Comparison of ENCODE assay signal across 8 cellular contexts in the genomic region with DNA sequence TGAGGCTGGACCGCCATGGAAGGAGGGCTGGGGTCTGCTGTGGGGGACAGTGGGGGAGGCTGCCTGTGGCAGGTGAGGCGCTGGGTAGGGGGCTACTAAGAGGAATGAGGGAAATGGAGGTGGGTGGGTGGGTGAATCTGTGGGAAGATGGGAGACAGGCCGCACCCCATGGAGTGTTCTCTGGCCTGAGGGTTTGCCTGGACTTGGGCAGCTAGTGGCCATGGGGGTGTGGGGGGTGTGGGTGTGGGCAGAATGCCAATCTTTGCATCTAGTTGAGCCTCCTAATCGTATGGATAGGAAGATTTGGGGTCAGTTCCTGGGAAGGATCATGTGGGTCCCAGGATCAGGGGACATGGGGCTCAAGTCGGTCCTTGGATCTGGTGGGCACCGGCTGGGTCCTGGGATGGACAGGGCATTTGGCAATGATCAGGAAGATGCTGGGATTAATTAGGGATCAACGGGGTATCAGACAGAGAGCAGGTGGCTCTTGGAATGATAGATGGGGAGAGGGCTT. TPM values are rescaled to one million over a fixed set of nuclear protein-coding genes. Genes with fewer than 3 reads are reported as not detected.
A peak's percentile ranks its signal among the peaks of the same experiment; 100 is the strongest.
DNase-seq lines count a peak whose midpoint lies in the region; ATAC-seq and TF ChIP-seq lines count a peak whose summit lies in the region.

No MANE protein-coding gene starts in this region.

- H3K36me3 ChIP-seq in esophagus squamous epithelium (peaks cover 0 to 25% (median 5%) of the 10 kb centered on the region in 3 donors), psoas muscle (ENCODE audit: insufficient read depth in 1 of 2, low read depth in 1 of 2) (peaks cover 0 to 4% of the 10 kb centered on the region in 2 donors)

- ATAC-seq in psoas muscle (no peak), GM19395 (IDR thresholded peaks at IDR 0.05; ENCODE audit: unreplicated experiment) (no peak)

- H3K27me3 ChIP-seq in esophagus squamous epithelium: no peaks in the 10 kb centered on the region
- H3K27me3 ChIP-seq in psoas muscle (ENCODE audit: insufficient read depth in 3 of 3, low read length in 2 of 3): no peaks in the 10 kb centered on the region

- H3K27ac ChIP-seq in RWPE1: peak overlapping the region; percentile 82
- peak overlapping the region; percentile 84 to 92 (median 89) for H3K27ac ChIP-seq in esophagus squamous epithelium
- H3K27ac ChIP-seq in psoas muscle: peak overlapping the region; percentile 37

- peak overlapping the region; percentile 62 to 83 (median 66) for H3K4me3 ChIP-seq in esophagus squamous epithelium
- peak overlapping the region; percentile 65 for H3K4me3 ChIP-seq in psoas muscle

- H3K9me3 ChIP-seq in esophagus squamous epithelium: no peaks in the 10 kb centered on the region
- no peaks in the 10 kb centered on the region for H3K9me3 ChIP-seq in psoas muscle

- H3K4me1 ChIP-seq in esophagus squamous epithelium: peaks cover 14 to 36% (median 14%) of the 10 kb centered on the region in 3 donors
- peaks cover 8% of the 10 kb centered on the region for H3K4me1 ChIP-seq in psoas muscle

- TF ChIP-seq CTCF in RWPE1 (conservative IDR thresholded peaks at IDR 0.05; ENCODE audit: low read depth) (no peak), esophagus squamous epithelium (IDR thresholded peaks at IDR 0.05) (no peak), psoas muscle (IDR thresholded peaks at IDR 0.05) (no peak)

- 23 to 24% methylated on average over 7 of the region's 7 CpGs for WGBS in esophagus squamous epithelium, 2 donors
- 39 to 46% (median 45%) methylated on average over 7 of the region's 7 CpGs for WGBS in psoas muscle, 3 donors

- no peak for TF ChIP-seq POLR2A in esophagus squamous epithelium (IDR thresholded peaks at IDR 0.05)

- POLR2A ChIA-PET in RWPE1 (lab: Yijun Ruan, JAX; ENCODE audit: low non-redundant PET): interaction anchor here (1.1 kb wide), 2 partner anchors 17 to 39 kb away, joined by 3 to 4 read pairs; no protein-coding TSS in a partner anchor

- CTCF ChIA-PET in RWPE1 (lab: Yijun Ruan, JAX): interaction anchor here (0.6 to 2.5 kb wide), 4 partner anchors 10 to 200 kb away, joined by 3 to 16 read pairs (median 4); a partner anchor contains a TSS

- DNase-seq in GM03348 (ENCODE audit: low spot score) (peak; percentile 25), RWPE1 (ENCODE audit: low spot score) (peak; percentile 45), esophagus squamous epithelium (lab: John Stamatoyannopoulos, UW) (no peak), psoas muscle (no peak), iPS-NIHi7 (ENCODE audit: extremely low spot score) (no peak), NCI-H446 (lab: John Stamatoyannopoulos, UW) (no peak), SW 1271 (lab: John Stamatoyannopoulos, UW) (no peak)

- intact Hi-C loops in esophagus squamous epithelium (cut with DNase I) (no loop called here), psoas muscle (cut with DNase I) (loop anchor here in 1 of 2 donors (10.0 kb wide), 1 partner anchor 221 kb away; a partner anchor contains a TSS)

RNA-seq across cellular contexts. Expression of a gene that starts 0.5 kb away (rescaled TPM):
- total RNA-seq in esophagus squamous epithelium (10 to 100 TPM; 51.5 to 99.4 (median 77.1) TPM), psoas muscle (1 to 10 TPM; 4.5 to 7.2 (median 5.0) TPM)
- 10 to 100 TPM in 2 of 3 donors, 1 to 10 TPM in 1; 9.7 to 18.5 (median 12.4) TPM for polyA plus RNA-seq in psoas muscle

RNA-seq across cellular contexts. Expression of a gene that starts 21.1 kb away (rescaled TPM):
- total RNA-seq in esophagus squamous epithelium (1 to 10 TPM; 2.3 to 6.2 (median 3.2) TPM), psoas muscle (1 to 10 TPM; 2.6 to 5.0 (median 3.4) TPM)
- 1 to 10 TPM; 2.9 to 4.4 (median 3.1) TPM for polyA plus RNA-seq in psoas muscle

RNA-seq across cellular contexts. Expression of a gene that starts 34.4 kb away (rescaled TPM):
- 100 to 1,000 TPM in 3 of 4 donors, 10 to 100 TPM in 1; 83.5 to 253 (median 215) TPM for total RNA-seq in esophagus squamous epithelium
- total RNA-seq in psoas muscle: 100 to 1,000 TPM; 171 to 283 (median 203) TPM
- 100 to 1,000 TPM; 141 to 244 (median 230) TPM for polyA plus RNA-seq in psoas muscle

RNA-seq across cellular contexts. Expression of a gene that starts 48.3 kb away (rescaled TPM):
- total RNA-seq in esophagus squamous epithelium: 10 to 100 TPM; 20.1 to 51.4 (median 29.0) TPM
- 10 to 100 TPM; 40.3 to 67.2 (median 65.0) TPM for total RNA-seq in psoas muscle
- 10 to 100 TPM; 15.2 to 54.8 (median 30.8) TPM for polyA plus RNA-seq in psoas muscle

Comparison
In these comparisons a context has a peak if more than half of its experiments do, and no peak if none do; other contexts are left out.
1. DNase-seq: peak in GM03348 (single experiment) and RWPE1 (single experiment); none in esophagus squamous epithelium (single experiment), psoas muscle (0 of 2), iPS-NIHi7 (single experiment), NCI-H446 (0 of 2) and SW 1271 (0 of 2).
2. H3K27ac ChIP-seq: peak in every context shown above with its lines; median percentile 89 in esophagus squamous epithelium; 82 in RWPE1; 37 in psoas muscle.
3. RNA of a gene that starts 0.5 kb away (total RNA-seq): 51.5 to 99.4 TPM in esophagus squamous epithelium; 4.5 to 7.2 TPM in psoas muscle; every median in the first group is over 4 times any median in the second.